ENCODE assay signal across 25 cellular contexts in genomic region chr1:209172286-209172685, GRCh38.
"Had no signal": no experiment of that assay in that cellular context is flagged by ENCODE, and none has a peak within 500 bp of the region (broad histone marks: within the 10 kb centered on the region; RNA-seq: fewer than 3 reads in every experiment).

No MANE protein-coding gene starts in this region.

- FAIRE-seq: astrocyte had no signal

- H3K4me1 ChIP-seq: left lung, prostate gland, thyroid gland had no signal

- H3K27ac Mint-ChIP-seq: activated naive CD8-positive, alpha-beta T cell treated with anti-CD3 and anti-CD28 coated beads for 36 hours; activated T-helper 2 cell treated with anti-CD3 and anti-CD28 coated beads, Interferon-gamma antibody, Interleukin-2, Interleukin-4, amounts not matched to agents 10 μg/mL and 5 μg/mL and 100 μg/mL, durations not matched to agents 14 hours and 24 hours and 36 hours; mesothelial cell of epicardium; natural killer cell; stimulated activated naive CD8-positive, alpha-beta T cell treated with anti-CD3 and anti-CD28 coated beads, Interleukin-15, Interleukin-2, amounts not matched to agents 100 ng/mL and 50 ng/mL, for 24 hours had no signal

- H3K36me3 Mint-ChIP-seq: activated naive CD8-positive, alpha-beta T cell treated with anti-CD3 and anti-CD28 coated beads for 36 hours; natural killer cell had no signal

- H3K4me1 Mint-ChIP-seq: activated naive CD8-positive, alpha-beta T cell treated with anti-CD3 and anti-CD28 coated beads for 36 hours; mesothelial cell of epicardium; natural killer cell had no signal

- ATAC-seq: activated T-cell treated with anti-CD3 and anti-CD28 coated beads, Interleukin-2, amount 50 U/mL, for 4 hours; left lung had no signal

- H3K4me3 Mint-ChIP-seq: activated naive CD8-positive, alpha-beta T cell treated with anti-CD3 and anti-CD28 coated beads for 36 hours; activated T-cell treated with anti-CD3 and anti-CD28 coated beads, Interleukin-2, amount 50 U/mL, for 4 hours; mesothelial cell of epicardium; natural killer cell; stimulated activated naive CD8-positive, alpha-beta T cell treated with anti-CD3 and anti-CD28 coated beads, Interleukin-15, Interleukin-2, amounts not matched to agents 100 ng/mL and 50 ng/mL, for 24 hours had no signal

- DNase-seq: activated CD4-positive, alpha-beta T cell treated with anti-CD3 and anti-CD28 coated beads for 4 hours; activated CD4-positive, alpha-beta T cell treated with anti-CD3 and anti-CD28 coated beads, Interleukin-2, amount 50 U/mL, for 48 hours; activated CD4-positive, CD25-positive, alpha-beta regulatory T cell; activated CD8-positive, alpha-beta memory T cell treated with anti-CD3 and anti-CD28 coated beads, Interleukin-2, amount 50 U/mL, for 48 hours; activated naive CD4-positive, alpha-beta T cell; activated naive CD8-positive, alpha-beta T cell treated with anti-CD3 and anti-CD28 coated beads for 36 hours; activated T-cell treated with anti-CD3 and anti-CD28 coated beads, Interleukin-2, amount 50 U/mL, for 4 hours; cerebellar nuclear complex; foreskin melanocyte; kidney glomerular epithelial cell; left lung; natural killer cell; ovary; stimulated activated CD4-positive, alpha-beta T cell treated with anti-CD3 and anti-CD28 coated beads, Interleukin-4, amount 100 ng/mL, for 4 hours; substantia nigra; T-helper 1 cell; thyroid gland had no signal

- H3K36me3 ChIP-seq: left lung, neutrophil, ovary, prostate gland, thyroid gland had no signal

- H3K9me3 Mint-ChIP-seq: activated T-cell treated with anti-CD3 and anti-CD28 coated beads, Interleukin-2, amount 50 U/mL, for 4 hours; activated T-helper 2 cell treated with anti-CD3 and anti-CD28 coated beads, Interferon-gamma antibody, Interleukin-2, Interleukin-4, amounts not matched to agents 10 μg/mL and 5 μg/mL and 100 μg/mL, durations not matched to agents 14 hours and 24 hours and 36 hours; stimulated activated naive CD8-positive, alpha-beta T cell treated with anti-CD3 and anti-CD28 coated beads, Interleukin-15, Interleukin-2, amounts not matched to agents 100 ng/mL and 50 ng/mL, for 24 hours had no signal

- H3K4me3 ChIP-seq: coronary artery, left lung, lung, ovary, prostate gland, thyroid gland had no signal

- H3K27ac ChIP-seq: coronary artery, left lung, neutrophil, ovary, prostate gland, thyroid gland had no signal

- H3K9me3 ChIP-seq: neutrophil, ovary, prostate gland, thyroid gland had no signal

- H3K27me3 ChIP-seq: left lung, neutrophil, ovary, thyroid gland had no signal

- H3K27me3 Mint-ChIP-seq: stimulated activated naive CD8-positive, alpha-beta T cell treated with anti-CD3 and anti-CD28 coated beads, Interleukin-15, Interleukin-2, amounts not matched to agents 100 ng/mL and 50 ng/mL, for 24 hours had no signal
